Comparison of ENCODE assay signal across 11 cellular contexts in genomic region chr3:4988815-4989648, GRCh38. TPM values are rescaled to one million over a fixed set of nuclear protein-coding genes. Genes with fewer than 3 reads are reported as not detected.
DNase-seq lines count a peak whose midpoint lies in the region; ATAC-seq and TF ChIP-seq lines count a peak whose summit lies in the region.
"Had no signal": no experiment of that assay in that cellular context is flagged by ENCODE, and none has a peak within 500 bp of the region (broad histone marks: within the 10 kb centered on the region; RNA-seq: fewer than 3 reads in every experiment).

No MANE protein-coding gene starts in this region.

- H3K9me3 ChIP-seq in mucosa of rectum (ENCODE audit: control insufficient read depth in 2 of 2, low read length in 2 of 2) (no peaks in the 10 kb centered on the region), MM.1S (replicated peaks; ENCODE audit: insufficient read depth, low read length) (no peaks in the 10 kb centered on the region)
- H3K9me3 ChIP-seq: upper lobe of right lung had no signal

- H3K4me3 ChIP-seq in cardiac fibroblast (replicated peaks in 1 of 2; ENCODE audit: low read depth in 2 of 2, low read length in 2 of 2) (no peak overlapping the region), mucosa of rectum (ENCODE audit: low read length in 2 of 2) (no peak overlapping the region), urinary bladder (ENCODE audit: low read depth, low read length) (no peak overlapping the region), MM.1S (ENCODE audit: low read length) (no peak overlapping the region)
- H3K4me3 ChIP-seq: upper lobe of right lung had no signal

- peaks cover 66% of the 10 kb centered on the region for H3K4me1 Mint-ChIP-seq in activated naive CD8-positive, alpha-beta T cell treated with anti-CD3 and anti-CD28 coated beads, Interleukin-2, amount 50 U/mL, for 24 hours
- H3K4me1 Mint-ChIP-seq in activated naive CD8-positive, alpha-beta T cell treated with anti-CD3 and anti-CD28 coated beads for 36 hours, result peaks cover 39% of the 10 kb centered on the region

- H3K36me3 Mint-ChIP-seq in activated naive CD8-positive, alpha-beta T cell treated with anti-CD3 and anti-CD28 coated beads, Interleukin-2, amount 50 U/mL, for 24 hours (ENCODE audit: low read depth), result peaks cover 18% of the 10 kb centered on the region
- peaks cover 19% of the 10 kb centered on the region for H3K36me3 Mint-ChIP-seq in activated naive CD8-positive, alpha-beta T cell treated with anti-CD3 and anti-CD28 coated beads for 36 hours
- H3K36me3 Mint-ChIP-seq: CD4-positive, CD25-positive, alpha-beta regulatory T cell had no signal

- H3K4me3 Mint-ChIP-seq in activated naive CD8-positive, alpha-beta T cell treated with anti-CD3 and anti-CD28 coated beads, Interleukin-2, amount 50 U/mL, for 24 hours, result no peak overlapping the region
- H3K4me3 Mint-ChIP-seq in activated naive CD8-positive, alpha-beta T cell treated with anti-CD3 and anti-CD28 coated beads for 36 hours, result no peak overlapping the region
- H3K4me3 Mint-ChIP-seq: CD4-positive, CD25-positive, alpha-beta regulatory T cell had no signal

- no peaks in the 10 kb centered on the region for H3K27me3 Mint-ChIP-seq in activated naive CD8-positive, alpha-beta T cell treated with anti-CD3 and anti-CD28 coated beads, Interleukin-2, amount 50 U/mL, for 24 hours
- H3K27me3 Mint-ChIP-seq in activated naive CD8-positive, alpha-beta T cell treated with anti-CD3 and anti-CD28 coated beads for 36 hours, result peaks cover 2% of the 10 kb centered on the region
- H3K27me3 Mint-ChIP-seq: CD4-positive, CD25-positive, alpha-beta regulatory T cell had no signal

- peaks cover 12% of the 10 kb centered on the region for H3F3A ChIP-seq in MM.1S (ENCODE audit: insufficient read depth, low read length)

- H3K27ac ChIP-seq in mucosa of rectum (ENCODE audit: low read depth in 2 of 2, low read length in 2 of 2) (peak overlapping the region; percentile 73 to 76), urinary bladder (ENCODE audit: low read depth) (peak overlapping the region; percentile 65), MM.1S (ENCODE audit: low read length) (no peak overlapping the region)
- H3K27ac ChIP-seq: upper lobe of right lung had no signal

- H3K27me3 ChIP-seq in mucosa of rectum (ENCODE audit: control insufficient read depth in 2 of 2, insufficient read depth in 2 of 2, low read length in 2 of 2) (no peaks in the 10 kb centered on the region), MM.1S (replicated peaks; ENCODE audit: insufficient read depth, low read length) (no peaks in the 10 kb centered on the region)
- H3K27me3 ChIP-seq: upper lobe of right lung had no signal

- peak overlapping the region; percentile 34 to 47 for H3K9ac ChIP-seq in mucosa of rectum (ENCODE audit: low read depth in 1 of 2, low read length in 2 of 2)
- H3K9ac ChIP-seq in MM.1S (ENCODE audit: low read length), result no peak overlapping the region

- H4K20me1 ChIP-seq in MM.1S (ENCODE audit: insufficient read depth, low read length), result no peaks in the 10 kb centered on the region

- no peak for ATAC-seq in activated naive CD8-positive, alpha-beta T cell treated with anti-CD3 and anti-CD28 coated beads, Interleukin-2, amount 50 U/mL, for 24 hours
- no peak for ATAC-seq in HG02623 (IDR thresholded peaks at IDR 0.05; ENCODE audit: unreplicated experiment)
- ATAC-seq: upper lobe of right lung had no signal

- no peaks in the 10 kb centered on the region for H3K9me3 Mint-ChIP-seq in activated naive CD8-positive, alpha-beta T cell treated with anti-CD3 and anti-CD28 coated beads, Interleukin-2, amount 50 U/mL, for 24 hours
- H3K9me3 Mint-ChIP-seq in activated naive CD8-positive, alpha-beta T cell treated with anti-CD3 and anti-CD28 coated beads for 36 hours, result no peaks in the 10 kb centered on the region
- H3K9me3 Mint-ChIP-seq: CD4-positive, CD25-positive, alpha-beta regulatory T cell had no signal

- H3K4me1 ChIP-seq in mucosa of rectum (ENCODE audit: control insufficient read depth in 2 of 2, insufficient read depth in 2 of 2, low read length in 2 of 2), result peaks cover 32 to 42% of the 10 kb centered on the region in 2 donors
- no peaks in the 10 kb centered on the region for H3K4me1 ChIP-seq in urinary bladder (ENCODE audit: insufficient read depth)
- peaks cover 9% of the 10 kb centered on the region for H3K4me1 ChIP-seq in MM.1S (ENCODE audit: low read length)

- H3K36me3 ChIP-seq in mucosa of rectum (ENCODE audit: control insufficient read depth in 2 of 2, insufficient read depth in 2 of 2, low read length in 2 of 2) (peaks cover under 1 to 2% of the 10 kb centered on the region in 2 donors), urinary bladder (ENCODE audit: insufficient read depth) (no peaks in the 10 kb centered on the region), MM.1S (replicated peaks; ENCODE audit: insufficient read depth, low read length) (no peaks in the 10 kb centered on the region)

- no peak overlapping the region for H2AFZ ChIP-seq in MM.1S (ENCODE audit: low read length)

- 53% methylated on average over 14 of the region's 14 CpGs for WGBS in urinary bladder

- DNase-seq in activated naive CD8-positive, alpha-beta T cell treated with anti-CD3 and anti-CD28 coated beads, Interleukin-2, amount 50 U/mL, for 24 hours, result no peak
- DNase-seq in activated naive CD8-positive, alpha-beta T cell treated with anti-CD3 and anti-CD28 coated beads for 36 hours, result no peak
- DNase-seq in cardiac fibroblast (ENCODE audit: low read depth in 2 of 2) (peak; percentile 44 to 51), NCI-H2107 treated with DMSO at 0.1 percent for 48 hours (lab: John Stamatoyannopoulos, UW; ENCODE audit: unreplicated experiment) (no peak), MM.1S (no peak)
- DNase-seq: activated effector memory CD4-positive, alpha-beta T cell treated with Interleukin-2 at 50 U/mL for 16 hours; CD4-positive, CD25-positive, alpha-beta regulatory T cell; upper lobe of right lung had no signal

- no peaks in the 10 kb centered on the region for H3K9me2 ChIP-seq in MM.1S (replicated peaks; ENCODE audit: insufficient read depth, low read length)

- no peak for TF ChIP-seq CTCF in cardiac fibroblast (IDR thresholded peaks at IDR 0.05; ENCODE audit: low read depth, low read length)
- no peak for TF ChIP-seq CTCF in MM.1S (IDR thresholded peaks at IDR 0.05; ENCODE audit: low read length)

- no peaks in the 10 kb centered on the region for H3K79me2 ChIP-seq in MM.1S (ENCODE audit: low read length)

- peak overlapping the region; percentile 22 for H3K27ac Mint-ChIP-seq in activated naive CD8-positive, alpha-beta T cell treated with anti-CD3 and anti-CD28 coated beads, Interleukin-2, amount 50 U/mL, for 24 hours
- no peak overlapping the region for H3K27ac Mint-ChIP-seq in activated naive CD8-positive, alpha-beta T cell treated with anti-CD3 and anti-CD28 coated beads for 36 hours
- H3K27ac Mint-ChIP-seq: CD4-positive, CD25-positive, alpha-beta regulatory T cell had no signal

- no peak overlapping the region for H3K4me2 ChIP-seq in MM.1S (ENCODE audit: low read depth, low read length)

RNA-seq across cellular contexts. Expression of gene BHLHE40, which starts 9.8 kb away (rescaled TPM):
- total RNA-seq in activated naive CD8-positive, alpha-beta T cell treated with anti-CD3 and anti-CD28 coated beads for 36 hours, result 100 to 1,000 TPM; 292 to 294 TPM
- 35.7 TPM for total RNA-seq in urinary bladder
- polyA plus RNA-seq in urinary bladder, result 57.4 TPM

Comparison
In these comparisons a context has a peak if more than half of its experiments do, and no peak if none do; other contexts are left out.
1. DNase-seq: peak in cardiac fibroblast (2 of 2); none in activated naive CD8-positive, alpha-beta T cell treated with anti-CD3 and anti-CD28 coated beads, Interleukin-2, amount 50 U/mL, for 24 hours (single experiment), activated naive CD8-positive, alpha-beta T cell treated with anti-CD3 and anti-CD28 coated beads for 36 hours (single experiment), NCI-H2107 treated with DMSO at 0.1 percent for 48 hours (single experiment) and MM.1S (single experiment).